Comparison of ENCODE assay signal across 8 cellular contexts in genomic region chr3:155382396-155383042, GRCh38.
DNase-seq lines count a peak whose midpoint lies in the region; ATAC-seq, FAIRE-seq and TF ChIP-seq lines count a peak whose summit lies in the region.

No MANE protein-coding gene starts in this region.

- no peak overlapping the region for H2AFZ ChIP-seq in OCI-LY1 (ENCODE audit: low read length)

- no peak overlapping the region for H3K4me2 ChIP-seq in OCI-LY1 (ENCODE audit: low read length)

- H3K27ac ChIP-seq in OCI-LY1 (ENCODE audit: low read depth, low read length, poor library complexity, severe bottlenecking), result no peak overlapping the region
- no peak overlapping the region for H3K27ac ChIP-seq in right lobe of liver

- H3K4me1 ChIP-seq in OCI-LY1 (ENCODE audit: insufficient read depth, low read length, severe bottlenecking) (no peaks in the 10 kb centered on the region), right lobe of liver (no peaks in the 10 kb centered on the region)

- H3K79me2 ChIP-seq in OCI-LY1 (ENCODE audit: insufficient read depth, low read length), result no peaks in the 10 kb centered on the region

- peak; percentile 14 for FAIRE-seq in A204.1 (lab: Jason Lieb, UNC)

- H3K9ac ChIP-seq in OCI-LY1 (ENCODE audit: low read length), result no peak overlapping the region

- H3K27me3 ChIP-seq in OCI-LY1 (ENCODE audit: insufficient read depth, low read length) (no peaks in the 10 kb centered on the region), right lobe of liver (no peaks in the 10 kb centered on the region)

- no peaks in the 10 kb centered on the region for H4K20me1 ChIP-seq in OCI-LY1 (ENCODE audit: insufficient read depth, low read length)

- no peak overlapping the region for H3K4me3 ChIP-seq in GM12864 (ENCODE audit: low read depth, low read length)
- H3K4me3 ChIP-seq in OCI-LY1 (ENCODE audit: low read depth, low read length, poor library complexity, severe bottlenecking), result no peak overlapping the region
- H3K4me3 ChIP-seq in right lobe of liver, result no peak overlapping the region

- H3K9me3 ChIP-seq in OCI-LY1 (ENCODE audit: low read length), result no peaks in the 10 kb centered on the region
- H3K9me3 ChIP-seq in right lobe of liver, result no peaks in the 10 kb centered on the region

- DNase-seq in GM12864 (ENCODE audit: low read depth) (no peak), HT1080 (ENCODE audit: low read depth) (peak; percentile 80), dedifferentiated amniotic fluid mesenchymal stem cell (ENCODE audit: extremely low spot score) (peak; percentile 57), right lobe of liver (peak; percentile 72 to 76 (median 75))

- H3F3A ChIP-seq in OCI-LY1 (ENCODE audit: insufficient read depth, low read length), result no peaks in the 10 kb centered on the region

- H3K36me3 ChIP-seq in OCI-LY1 (ENCODE audit: insufficient read depth, low read length), result no peaks in the 10 kb centered on the region
- no peaks in the 10 kb centered on the region for H3K36me3 ChIP-seq in right lobe of liver

- WGBS in right lobe of liver (ENCODE audit: insufficient coverage, low coverage, low lambda C conversion rate, missing lambda C conversion rate), result 27% methylated on average over 6 of the region's 6 CpGs

- intact Hi-C loops in right lobe of liver (cut with DNase I), result loop anchor here (10.0 kb wide), 2 partner anchors 312 to 322 kb away; no protein-coding TSS in a partner anchor

- ATAC-seq in right lobe of liver (peak; percentile 98 to 100 (median 98)), GM21825 (IDR thresholded peaks at IDR 0.05; ENCODE audit: unreplicated experiment) (no peak), GM18858 (IDR thresholded peaks at IDR 0.05; ENCODE audit: unreplicated experiment) (no peak)

- TF ChIP-seq CTCF in GM12864 (IDR thresholded peaks at IDR 0.05; ENCODE audit: low read depth, low read length, missing control alignments) (peak; percentile 66), OCI-LY1 (IDR thresholded peaks at IDR 0.05; ENCODE audit: low read length) (peak; percentile 95), right lobe of liver (IDR thresholded peaks at IDR 0.05) (peak; percentile 68 to 78 (median 78))

- H3K9me2 ChIP-seq in OCI-LY1 (ENCODE audit: low read depth, low read length), result no peaks in the 10 kb centered on the region

- no peak for TF ChIP-seq POLR2A in right lobe of liver (IDR thresholded peaks at IDR 0.05)

Comparison
In these comparisons a context has a peak if more than half of its experiments do, and no peak if none do; other contexts are left out.
1. ATAC-seq: peak in right lobe of liver (4 of 4); none in GM21825 (single experiment) and GM18858 (single experiment).
2. Peak in every context shown above with its lines, with median percentiles within 50 percentile points of each other: CTCF ChIP-seq.